In the genomic region with DNA sequence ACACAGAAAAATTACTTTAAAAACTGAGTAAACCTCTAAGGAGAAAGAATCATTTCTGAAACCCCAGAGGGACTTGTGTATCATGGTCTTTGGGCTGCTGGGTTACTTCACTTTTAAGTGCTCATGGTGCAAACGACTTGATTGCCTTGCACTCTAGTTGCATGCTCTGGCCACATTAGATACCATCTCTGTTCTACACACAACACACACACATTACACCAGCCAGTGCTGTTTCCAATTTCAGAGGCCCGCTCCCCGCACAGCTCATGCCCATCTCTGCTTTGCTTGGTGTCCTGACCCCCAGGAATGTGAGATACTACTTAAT, we compare ENCODE assay signal across 8 cellular contexts. TPM values are rescaled to one million over a fixed set of nuclear protein-coding genes. Genes with fewer than 3 reads are reported as not detected.
A peak's percentile ranks its signal among the peaks of the same experiment; 100 is the strongest.
DNase-seq lines count a peak whose midpoint lies in the region; ATAC-seq and TF ChIP-seq lines count a peak whose summit lies in the region.

No MANE protein-coding gene starts in this region.

- no peaks in the 10 kb centered on the region for H3K27me3 Mint-ChIP-seq in natural killer cell (ENCODE audit: low read depth in 2 of 2)

- TF ChIP-seq CTCF in dorsolateral prefrontal cortex (IDR thresholded peaks at IDR 0.05 in 54 of 56, conservative IDR thresholded peaks at IDR 0.05 in 2 of 56; ENCODE audit: low read depth in 1 of 56, partially characterized antibody in 56 of 56) = no peak
- TF ChIP-seq CTCF in natural killer cell (IDR thresholded peaks at IDR 0.05) = no peak

- H3K4me1 ChIP-seq in SJSA1 (replicated peaks) = peaks cover 21% of the 10 kb centered on the region

- H3K36me3 Mint-ChIP-seq in natural killer cell = no peaks in the 10 kb centered on the region

- no peak for ATAC-seq in natural killer cell

- peak; percentile 78 for DNase-seq in NCI-H2029 treated with DMSO at 0.1 percent for 48 hours (lab: John Stamatoyannopoulos, UW)
- DNase-seq in NCI-H2029 (lab: John Stamatoyannopoulos, UW) = no peak
- DNase-seq in SJSA1 (ENCODE audit: low read depth in 1 of 2, low spot score in 2 of 2) = no peak
- peak in 3 of 10 donors; percentile 36 to 54 (median 43) for DNase-seq in dorsolateral prefrontal cortex
- no peak for DNase-seq in natural killer cell
- no peak for DNase-seq in NCI-H128 (lab: John Stamatoyannopoulos, UW; ENCODE audit: unreplicated experiment)
- DNase-seq in iPS-NIHi11 (ENCODE audit: low spot score) = no peak
- no peak for DNase-seq in HCEC 1CT

- H3K4me3 Mint-ChIP-seq in natural killer cell = peak overlapping the region; percentile 96

- H3K4me1 Mint-ChIP-seq in natural killer cell = peaks cover 45 to 56% of the 10 kb centered on the region in 2 donors

- no peaks in the 10 kb centered on the region for H3K9me3 Mint-ChIP-seq in natural killer cell

- intact Hi-C loops in dorsolateral prefrontal cortex (cut with DNase I) = loop anchor here (5.0 to 10.0 kb wide), 5 partner anchors 153 to 1400 kb away; a partner anchor contains a TSS
- intact Hi-C loops in natural killer cell (cut with micrococcal nuclease) = loop anchor here (1.0 to 10.0 kb wide), 5 partner anchors 17 to 320 kb away; no protein-coding TSS in a partner anchor

- H3K4me3 ChIP-seq in SJSA1 (peak overlapping the region; percentile 94), dorsolateral prefrontal cortex (peak overlapping the region; percentile 66 to 98 (median 88))

- no peaks in the 10 kb centered on the region for H3K9me3 ChIP-seq in SJSA1 (replicated peaks)

- no peaks in the 10 kb centered on the region for H3K27me3 ChIP-seq in SJSA1 (replicated peaks)
- H3K27me3 ChIP-seq in dorsolateral prefrontal cortex = no peaks in the 10 kb centered on the region

- H3K27ac ChIP-seq in SJSA1 (peak overlapping the region; percentile 33; the same call in 1 of the 2 replicates), dorsolateral prefrontal cortex (peak overlapping the region in 54 of 59 donors; percentile 48 to 100 (median 97))

- H3K36me3 ChIP-seq in SJSA1 = peaks cover 8% of the 10 kb centered on the region

- H3K27ac Mint-ChIP-seq in natural killer cell = peak overlapping the region; percentile 94 to 95

RNA-seq across cellular contexts. Expression of a gene that starts 2.1 kb away (rescaled TPM):
- total RNA-seq in SJSA1 (2014; rRNA removed; shearing (Covaris generic)) = 47.5 and 48.2 TPM in 2 replicates
- total RNA-seq in dorsolateral prefrontal cortex (100 to 1,000 TPM; 112 to 532 (median 333) TPM), natural killer cell (10 to 100 TPM; 53.1 to 73.1 (median 58.0) TPM)
